In the genomic region with DNA sequence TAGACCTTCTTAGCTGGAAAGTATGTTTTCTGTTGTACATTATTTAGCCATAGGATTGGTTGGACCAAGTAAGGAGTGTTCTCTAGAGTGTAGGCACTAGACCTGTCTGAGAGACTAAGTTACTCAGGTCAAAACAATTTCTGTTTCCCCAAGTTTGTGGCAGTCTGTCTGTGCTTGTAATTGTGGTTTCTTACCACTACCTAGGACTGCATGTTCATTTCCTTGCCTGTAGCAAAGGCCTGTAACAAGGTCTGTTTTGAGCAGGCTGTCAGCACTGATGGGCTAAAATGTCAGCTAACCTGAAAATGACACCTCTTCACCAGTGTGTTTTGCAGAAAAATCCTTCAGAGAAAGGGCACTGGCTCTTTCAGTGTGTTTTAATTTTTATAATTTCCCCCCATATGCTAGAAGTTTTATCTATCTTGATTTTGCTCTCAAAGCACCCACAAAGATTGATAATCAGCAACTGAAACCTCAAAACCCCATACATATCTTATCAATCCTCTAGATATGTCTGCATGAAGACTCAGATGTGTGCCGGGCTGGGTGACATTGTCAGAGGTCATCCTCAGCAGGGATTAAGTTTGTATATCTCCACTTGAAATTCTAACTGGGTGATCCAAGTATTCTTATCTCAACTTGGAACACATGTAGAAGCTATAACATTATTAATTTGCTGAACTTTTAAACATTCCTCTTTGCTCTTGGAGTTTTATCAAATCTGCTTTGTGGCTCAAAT, we compare ENCODE assay signal across 15 cellular contexts. TPM values are rescaled to one million over a fixed set of nuclear protein-coding genes. Genes with fewer than 3 reads are reported as not detected.
DNase-seq lines count a peak whose midpoint lies in the region; ATAC-seq, FAIRE-seq and TF ChIP-seq lines count a peak whose summit lies in the region.
"Had no signal": no experiment of that assay in that cellular context is flagged by ENCODE, and none has a peak within 500 bp of the region (broad histone marks: within the 10 kb centered on the region; RNA-seq: fewer than 3 reads in every experiment).

No MANE protein-coding gene starts in this region.

- intact Hi-C loops in CD4-positive, alpha-beta T cell (cut with DNase I, micrococcal nuclease), result no loop called here
- intact Hi-C loops in activated CD8-positive, alpha-beta T cell treated with anti-CD3 and anti-CD28 coated beads for 36 hours (cut with micrococcal nuclease), result no loop called here

- H3K27me3 Mint-ChIP-seq in CD4-positive, alpha-beta T cell, result peaks cover 13% of the 10 kb centered on the region
- H3K27me3 Mint-ChIP-seq in activated CD8-positive, alpha-beta T cell treated with anti-CD3 and anti-CD28 coated beads for 36 hours, result no peaks in the 10 kb centered on the region
- H3K27me3 Mint-ChIP-seq in immature natural killer cell (ENCODE audit: low read depth in 3 of 3), result peaks cover 0 to 3% (median 0%) of the 10 kb centered on the region in 3 donors

- peak; percentile 52 for FAIRE-seq in GM19239 (lab: Jason Lieb, UNC)

- POLR2A ChIA-PET in CD4-positive, alpha-beta T cell (lab: Charles Lee), result no interaction called here
- POLR2A ChIA-PET in activated CD8-positive, alpha-beta T cell treated with anti-CD3 and anti-CD28 coated beads for 36 hours (lab: Charles Lee), result no interaction called here

- TF ChIP-seq CTCF in CD4-positive, alpha-beta T cell (IDR thresholded peaks at IDR 0.05), result no peak
- TF ChIP-seq CTCF in activated CD8-positive, alpha-beta T cell treated with anti-CD3 and anti-CD28 coated beads for 36 hours (IDR thresholded peaks at IDR 0.05), result no peak

- DNase-seq in CD4-positive, alpha-beta T cell, result no peak
- no peak for DNase-seq in GM19239 (ENCODE audit: insufficient read length, low spot score)
- peak; percentile 25 for DNase-seq in activated CD8-positive, alpha-beta T cell treated with anti-CD3 and anti-CD28 coated beads for 36 hours
- peak in 2 of 3 donors; percentile 3 to 5 for DNase-seq in immature natural killer cell
- DNase-seq in SHP77 (lab: John Stamatoyannopoulos, UW), result no peak
- DNase-seq in anterior cingulate cortex (lab: John Stamatoyannopoulos, UW), result no peak
- DNase-seq: effector memory CD4-positive, alpha-beta T cell; glutamatergic neuron; NCI-H2171 had no signal

- H3K36me3 Mint-ChIP-seq in CD4-positive, alpha-beta T cell (ENCODE audit: low read depth), result no peaks in the 10 kb centered on the region
- no peaks in the 10 kb centered on the region for H3K36me3 Mint-ChIP-seq in activated CD8-positive, alpha-beta T cell treated with anti-CD3 and anti-CD28 coated beads for 36 hours (ENCODE audit: low read depth)
- no peaks in the 10 kb centered on the region for H3K36me3 Mint-ChIP-seq in immature natural killer cell
- H3K36me3 Mint-ChIP-seq: brain had no signal

- H3K9me3 Mint-ChIP-seq in CD4-positive, alpha-beta T cell, result no peaks in the 10 kb centered on the region
- H3K9me3 Mint-ChIP-seq in activated CD8-positive, alpha-beta T cell treated with anti-CD3 and anti-CD28 coated beads for 36 hours, result no peaks in the 10 kb centered on the region
- no peaks in the 10 kb centered on the region for H3K9me3 Mint-ChIP-seq in immature natural killer cell

- peak overlapping the region; percentile 27 for H3K27ac Mint-ChIP-seq in CD4-positive, alpha-beta T cell
- no peak overlapping the region for H3K27ac Mint-ChIP-seq in activated CD8-positive, alpha-beta T cell treated with anti-CD3 and anti-CD28 coated beads for 36 hours
- H3K27ac Mint-ChIP-seq in immature natural killer cell, result peak overlapping the region in 1 of 6 donors; percentile 19
- H3K27ac Mint-ChIP-seq: B cell, brain had no signal

- no peak overlapping the region for H3K27ac ChIP-seq in CD4-positive, alpha-beta T cell (ENCODE audit: low read depth, low read length)

- H3K4me3 Mint-ChIP-seq in CD4-positive, alpha-beta T cell, result no peak overlapping the region
- no peak overlapping the region for H3K4me3 Mint-ChIP-seq in activated CD8-positive, alpha-beta T cell treated with anti-CD3 and anti-CD28 coated beads for 36 hours
- H3K4me3 Mint-ChIP-seq in immature natural killer cell, result no peak overlapping the region
- H3K4me3 Mint-ChIP-seq: B cell, brain had no signal

- H3K9me3 ChIP-seq in CD4-positive, alpha-beta T cell (ENCODE audit: control insufficient read depth, low read length), result no peaks in the 10 kb centered on the region

- H3K4me1 Mint-ChIP-seq in CD4-positive, alpha-beta T cell (ENCODE audit: low read depth), result peaks cover 10% of the 10 kb centered on the region
- H3K4me1 Mint-ChIP-seq in activated CD8-positive, alpha-beta T cell treated with anti-CD3 and anti-CD28 coated beads for 36 hours (ENCODE audit: low read depth), result peaks cover 17% of the 10 kb centered on the region
- H3K4me1 Mint-ChIP-seq in immature natural killer cell, result peaks cover 0 to 14% of the 10 kb centered on the region in 2 donors
- H3K4me1 Mint-ChIP-seq: B cell had no signal

- ATAC-seq in CD4-positive, alpha-beta T cell (ENCODE audit: poor library complexity), result no peak
- ATAC-seq in activated CD8-positive, alpha-beta T cell treated with anti-CD3 and anti-CD28 coated beads for 36 hours, result peak; percentile 87
- no peak for ATAC-seq in HG03095 (IDR thresholded peaks at IDR 0.05; ENCODE audit: unreplicated experiment)
- no peak for ATAC-seq in HG03175 (IDR thresholded peaks at IDR 0.05; ENCODE audit: unreplicated experiment)
- ATAC-seq: left lobe of liver, sciatic nerve had no signal

- CTCF ChIA-PET in CD4-positive, alpha-beta T cell (lab: Charles Lee), result no interaction called here
- CTCF ChIA-PET in activated CD8-positive, alpha-beta T cell treated with anti-CD3 and anti-CD28 coated beads for 36 hours (lab: Charles Lee), result no interaction called here

- no peaks in the 10 kb centered on the region for H3K27me3 ChIP-seq in CD4-positive, alpha-beta T cell (ENCODE audit: control insufficient read depth, insufficient read depth, low read length)

RNA-seq across cellular contexts. Expression of a gene that starts 50.7 kb away (rescaled TPM):
- total RNA-seq in CD4-positive, alpha-beta T cell, result 1 to 10 TPM in 1 of 2 experiments, under 1 TPM in 1; 0.77 to 1.3 TPM
- 1 to 10 TPM; 2.7 to 2.9 TPM for total RNA-seq in activated CD8-positive, alpha-beta T cell treated with anti-CD3 and anti-CD28 coated beads for 36 hours
- not detected for polyA plus RNA-seq in immature natural killer cell

Comparison
In these comparisons a context has a peak if more than half of its experiments do, and no peak if none do; other contexts are left out.
1. DNase-seq: peak in activated CD8-positive, alpha-beta T cell treated with anti-CD3 and anti-CD28 coated beads for 36 hours (single experiment) and immature natural killer cell (2 of 3); none in CD4-positive, alpha-beta T cell (0 of 10), GM19239 (single experiment), SHP77 (0 of 2) and anterior cingulate cortex (0 of 58).